Comparison of ENCODE assay signal across 11 cellular contexts in genomic region chr17:71828182-71828596, GRCh38.
A peak's percentile ranks its signal among the peaks of the same experiment; 100 is the strongest.
DNase-seq lines count a peak whose midpoint lies in the region; ATAC-seq and TF ChIP-seq lines count a peak whose summit lies in the region.
"Had no signal": no experiment of that assay in that cellular context is flagged by ENCODE, and none has a peak within 500 bp of the region (broad histone marks: within the 10 kb centered on the region; RNA-seq: fewer than 3 reads in every experiment).

No MANE protein-coding gene starts in this region.

- no peak overlapping the region for H3K27ac Mint-ChIP-seq in activated naive CD8-positive, alpha-beta T cell treated with anti-CD3 and anti-CD28 coated beads for 36 hours

- TF ChIP-seq POLR2A in erythroblast (IDR thresholded peaks at IDR 0.05; ENCODE audit: low read length), result no peak

- no peak overlapping the region for H3K4me3 ChIP-seq in H7 (ENCODE audit: insufficient read depth, low read depth, low read length)
- H3K4me3 ChIP-seq: prostate gland had no signal

- no peak overlapping the region for H3K4me3 Mint-ChIP-seq in activated naive CD8-positive, alpha-beta T cell treated with anti-CD3 and anti-CD28 coated beads for 36 hours

- ATAC-seq in esophagus mucosa, result no peak

- no peaks in the 10 kb centered on the region for H3K36me3 ChIP-seq in H7 (replicated peaks; ENCODE audit: control insufficient read depth, insufficient read depth, low read length)
- H3K36me3 ChIP-seq: prostate gland had no signal

- no peaks in the 10 kb centered on the region for H3K9me3 Mint-ChIP-seq in activated naive CD8-positive, alpha-beta T cell treated with anti-CD3 and anti-CD28 coated beads for 36 hours

- no peaks in the 10 kb centered on the region for H3K36me3 Mint-ChIP-seq in activated naive CD8-positive, alpha-beta T cell treated with anti-CD3 and anti-CD28 coated beads for 36 hours

- H3K27me3 ChIP-seq in H7 (ENCODE audit: control insufficient read depth, insufficient read depth, low read length), result no peaks in the 10 kb centered on the region

- no peaks in the 10 kb centered on the region for H3K4me1 Mint-ChIP-seq in activated naive CD8-positive, alpha-beta T cell treated with anti-CD3 and anti-CD28 coated beads for 36 hours

- DNase-seq in H7 (peak; percentile 56), NCI-H345 treated with DMSO at 0.1 percent for 48 hours (lab: John Stamatoyannopoulos, UW; ENCODE audit: unreplicated experiment) (peak; percentile 81), fibroblast of gingiva (ENCODE audit: low read depth) (peak; percentile 1), pons (ENCODE audit: low spot score) (peak; percentile 63), erythroblast (lab: John Stamatoyannopoulos, UW) (no peak)
- no peak for DNase-seq in activated naive CD8-positive, alpha-beta T cell treated with anti-CD3 and anti-CD28 coated beads for 36 hours
- DNase-seq in activated naive CD4-positive, alpha-beta T cell treated with Interleukin-2 at 50 U/mL for 16 hours, result no peak
- DNase-seq: activated gamma-delta T cell, NCI-H2029 treated with DMSO at 0.1 percent for 48 hours had no signal

- peaks cover 5% of the 10 kb centered on the region for H3K27me3 Mint-ChIP-seq in activated naive CD8-positive, alpha-beta T cell treated with anti-CD3 and anti-CD28 coated beads for 36 hours

Comparison
In these comparisons a context has a peak if more than half of its experiments do, and no peak if none do; other contexts are left out.
1. DNase-seq: peak in H7 (single experiment), NCI-H345 treated with DMSO at 0.1 percent for 48 hours (single experiment), fibroblast of gingiva (single experiment) and pons (single experiment); none in erythroblast (0 of 2), activated naive CD8-positive, alpha-beta T cell treated with anti-CD3 and anti-CD28 coated beads for 36 hours (single experiment) and activated naive CD4-positive, alpha-beta T cell treated with Interleukin-2 at 50 U/mL for 16 hours (single experiment).